In the genomic region with DNA sequence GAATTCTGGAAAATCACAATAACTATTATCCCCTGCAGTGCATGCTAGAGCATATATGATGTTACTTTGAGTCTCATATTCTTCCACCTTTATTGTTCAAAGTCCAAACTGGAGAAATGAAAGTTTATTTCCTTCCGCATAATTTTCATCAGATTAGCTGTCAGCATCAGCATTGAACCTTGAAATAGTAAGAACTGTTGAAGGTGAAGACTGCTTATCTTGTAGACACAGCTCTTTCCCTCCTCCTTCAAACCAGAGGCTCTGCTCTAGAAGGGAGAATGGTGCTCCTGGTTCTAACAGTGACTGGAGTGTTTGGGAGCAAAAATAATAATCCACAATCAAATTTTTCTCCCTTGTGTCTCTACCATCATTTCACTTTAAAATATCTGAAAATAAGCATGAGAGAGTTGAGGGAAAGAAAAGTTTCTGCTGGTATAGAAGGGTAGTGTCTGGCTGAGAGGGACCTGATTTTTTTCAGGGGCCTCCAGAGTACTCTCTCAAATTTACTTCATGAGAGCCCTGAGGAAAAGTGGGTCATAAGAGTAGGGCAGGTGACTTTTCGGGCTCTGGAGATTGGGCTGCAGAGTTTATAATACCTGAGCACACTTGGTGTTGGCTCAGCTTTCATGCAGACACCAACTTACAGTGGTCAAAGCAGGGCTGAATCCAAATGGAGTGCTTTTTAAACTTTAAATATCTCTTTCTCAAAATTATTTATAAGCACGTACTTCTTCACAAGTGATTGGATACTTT, we compare ENCODE assay signal across 1 cellular context.
TF ChIP-seq lines count a peak whose summit lies in the region.

No MANE protein-coding gene starts in this region.

TF ChIP-seq in K562, 482 proteins besides CTCF, POLR2A, EP300 and RAD21 (continued from another document and continues in another):
- TF ChIP-seq, protein P1, sequence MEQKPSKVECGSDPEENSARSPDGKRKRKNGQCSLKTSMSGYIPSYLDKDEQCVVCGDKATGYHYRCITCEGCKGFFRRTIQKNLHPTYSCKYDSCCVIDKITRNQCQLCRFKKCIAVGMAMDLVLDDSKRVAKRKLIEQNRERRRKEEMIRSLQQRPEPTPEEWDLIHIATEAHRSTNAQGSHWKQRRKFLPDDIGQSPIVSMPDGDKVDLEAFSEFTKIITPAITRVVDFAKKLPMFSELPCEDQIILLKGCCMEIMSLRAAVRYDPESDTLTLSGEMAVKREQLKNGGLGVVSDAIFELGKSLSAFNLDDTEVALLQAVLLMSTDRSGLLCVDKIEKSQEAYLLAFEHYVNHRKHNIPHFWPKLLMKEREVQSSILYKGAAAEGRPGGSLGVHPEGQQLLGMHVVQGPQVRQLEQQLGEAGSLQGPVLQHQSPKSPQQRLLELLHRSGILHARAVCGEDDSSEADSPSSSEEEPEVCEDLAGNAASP (IDR thresholded peaks at IDR 0.05): no peak
- peak; percentile 71 for TF ChIP-seq NCOA1 (IDR thresholded peaks at IDR 0.05; ENCODE audit: low read depth)
- TF ChIP-seq, protein P2, sequence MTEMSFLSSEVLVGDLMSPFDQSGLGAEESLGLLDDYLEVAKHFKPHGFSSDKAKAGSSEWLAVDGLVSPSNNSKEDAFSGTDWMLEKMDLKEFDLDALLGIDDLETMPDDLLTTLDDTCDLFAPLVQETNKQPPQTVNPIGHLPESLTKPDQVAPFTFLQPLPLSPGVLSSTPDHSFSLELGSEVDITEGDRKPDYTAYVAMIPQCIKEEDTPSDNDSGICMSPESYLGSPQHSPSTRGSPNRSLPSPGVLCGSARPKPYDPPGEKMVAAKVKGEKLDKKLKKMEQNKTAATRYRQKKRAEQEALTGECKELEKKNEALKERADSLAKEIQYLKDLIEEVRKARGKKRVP (CRISPR knock-in tag; IDR thresholded peaks at IDR 0.05): no peak
- TF ChIP-seq BDP1 (IDR thresholded peaks at IDR 0.05; ENCODE audit: insufficient read depth, insufficient read length): no peak
- TF ChIP-seq, protein P3, sequence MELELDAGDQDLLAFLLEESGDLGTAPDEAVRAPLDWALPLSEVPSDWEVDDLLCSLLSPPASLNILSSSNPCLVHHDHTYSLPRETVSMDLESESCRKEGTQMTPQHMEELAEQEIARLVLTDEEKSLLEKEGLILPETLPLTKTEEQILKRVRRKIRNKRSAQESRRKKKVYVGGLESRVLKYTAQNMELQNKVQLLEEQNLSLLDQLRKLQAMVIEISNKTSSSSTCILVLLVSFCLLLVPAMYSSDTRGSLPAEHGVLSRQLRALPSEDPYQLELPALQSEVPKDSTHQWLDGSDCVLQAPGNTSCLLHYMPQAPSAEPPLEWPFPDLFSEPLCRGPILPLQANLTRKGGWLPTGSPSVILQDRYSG (tag; conservative IDR thresholded peaks at IDR 0.05; ENCODE audit: low read depth): no peak
- TF ChIP-seq IRF2 (CRISPR knock-in tag; IDR thresholded peaks at IDR 0.05): no peak
- no peak for TF ChIP-seq CHD4 (IDR thresholded peaks at IDR 0.05; ENCODE audit: insufficient read depth, insufficient replicate concordance, low read depth, low read length, poor library complexity, severe bottlenecking)
- TF ChIP-seq PTTG1 (tag; IDR thresholded peaks at IDR 0.05; ENCODE audit: low read depth): no peak
- no peak for TF ChIP-seq HSF4 (CRISPR knock-in tag; IDR thresholded peaks at IDR 0.05; ENCODE audit: borderline replicate concordance)
- TF ChIP-seq TRIM24 (IDR thresholded peaks at IDR 0.05): peak in 1 of 2 experiments; percentile 36; a peak in 1 of 4 replicates
- TF ChIP-seq SMC3 (conservative IDR thresholded peaks at IDR 0.05; ENCODE audit: insufficient read depth, low read depth, low read length): no peak
- no peak for TF ChIP-seq PURB (CRISPR knock-in tag; IDR thresholded peaks at IDR 0.05; ENCODE audit: low read depth)
- TF ChIP-seq SPI1 (IDR thresholded peaks at IDR 0.05; ENCODE audit: borderline replicate concordance, low read depth, low read length): no peak
- no peak for TF ChIP-seq SIRT6 (IDR thresholded peaks at IDR 0.05; ENCODE audit: low read depth, low read length)
- TF ChIP-seq PML (IDR thresholded peaks at IDR 0.05; ENCODE audit: low read length): peak; percentile 83
- 0 out of 2 replicates have a peak, but pooled peaks have one; percentile 23 for TF ChIP-seq NFE2 (IDR thresholded peaks at IDR 0.05; ENCODE audit: low read depth)
- TF ChIP-seq ZNF436 (CRISPR knock-in tag; IDR thresholded peaks at IDR 0.05): no peak
- no peak for TF ChIP-seq CAMTA2 (CRISPR knock-in tag; conservative IDR thresholded peaks at IDR 0.05)
- TF ChIP-seq, protein P4, sequence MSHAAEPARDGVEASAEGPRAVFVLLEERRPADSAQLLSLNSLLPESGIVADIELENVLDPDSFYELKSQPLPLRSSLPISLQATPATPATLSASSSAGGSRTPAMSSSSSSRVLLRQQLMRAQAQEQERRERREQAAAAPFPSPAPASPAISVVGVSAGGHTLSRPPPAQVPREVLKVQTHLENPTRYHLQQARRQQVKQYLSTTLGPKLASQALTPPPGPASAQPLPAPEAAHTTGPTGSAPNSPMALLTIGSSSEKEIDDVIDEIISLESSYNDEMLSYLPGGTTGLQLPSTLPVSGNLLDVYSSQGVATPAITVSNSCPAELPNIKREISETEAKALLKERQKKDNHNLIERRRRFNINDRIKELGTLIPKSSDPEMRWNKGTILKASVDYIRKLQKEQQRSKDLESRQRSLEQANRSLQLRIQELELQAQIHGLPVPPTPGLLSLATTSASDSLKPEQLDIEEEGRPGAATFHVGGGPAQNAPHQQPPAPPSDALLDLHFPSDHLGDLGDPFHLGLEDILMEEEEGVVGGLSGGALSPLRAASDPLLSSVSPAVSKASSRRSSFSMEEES (CRISPR knock-in tag; IDR thresholded peaks at IDR 0.05): no peak
- TF ChIP-seq, protein P5, sequence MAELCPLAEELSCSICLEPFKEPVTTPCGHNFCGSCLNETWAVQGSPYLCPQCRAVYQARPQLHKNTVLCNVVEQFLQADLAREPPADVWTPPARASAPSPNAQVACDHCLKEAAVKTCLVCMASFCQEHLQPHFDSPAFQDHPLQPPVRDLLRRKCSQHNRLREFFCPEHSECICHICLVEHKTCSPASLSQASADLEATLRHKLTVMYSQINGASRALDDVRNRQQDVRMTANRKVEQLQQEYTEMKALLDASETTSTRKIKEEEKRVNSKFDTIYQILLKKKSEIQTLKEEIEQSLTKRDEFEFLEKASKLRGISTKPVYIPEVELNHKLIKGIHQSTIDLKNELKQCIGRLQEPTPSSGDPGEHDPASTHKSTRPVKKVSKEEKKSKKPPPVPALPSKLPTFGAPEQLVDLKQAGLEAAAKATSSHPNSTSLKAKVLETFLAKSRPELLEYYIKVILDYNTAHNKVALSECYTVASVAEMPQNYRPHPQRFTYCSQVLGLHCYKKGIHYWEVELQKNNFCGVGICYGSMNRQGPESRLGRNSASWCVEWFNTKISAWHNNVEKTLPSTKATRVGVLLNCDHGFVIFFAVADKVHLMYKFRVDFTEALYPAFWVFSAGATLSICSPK (IDR thresholded peaks at IDR 0.05; ENCODE audit: borderline replicate concordance): no peak
- peak; percentile 24 for TF ChIP-seq DACH1 (IDR thresholded peaks at IDR 0.05; ENCODE audit: partially characterized antibody)
- TF ChIP-seq FOXA1 (IDR thresholded peaks at IDR 0.05; ENCODE audit: borderline replicate concordance): peak; percentile 86
- TF ChIP-seq, protein P6, sequence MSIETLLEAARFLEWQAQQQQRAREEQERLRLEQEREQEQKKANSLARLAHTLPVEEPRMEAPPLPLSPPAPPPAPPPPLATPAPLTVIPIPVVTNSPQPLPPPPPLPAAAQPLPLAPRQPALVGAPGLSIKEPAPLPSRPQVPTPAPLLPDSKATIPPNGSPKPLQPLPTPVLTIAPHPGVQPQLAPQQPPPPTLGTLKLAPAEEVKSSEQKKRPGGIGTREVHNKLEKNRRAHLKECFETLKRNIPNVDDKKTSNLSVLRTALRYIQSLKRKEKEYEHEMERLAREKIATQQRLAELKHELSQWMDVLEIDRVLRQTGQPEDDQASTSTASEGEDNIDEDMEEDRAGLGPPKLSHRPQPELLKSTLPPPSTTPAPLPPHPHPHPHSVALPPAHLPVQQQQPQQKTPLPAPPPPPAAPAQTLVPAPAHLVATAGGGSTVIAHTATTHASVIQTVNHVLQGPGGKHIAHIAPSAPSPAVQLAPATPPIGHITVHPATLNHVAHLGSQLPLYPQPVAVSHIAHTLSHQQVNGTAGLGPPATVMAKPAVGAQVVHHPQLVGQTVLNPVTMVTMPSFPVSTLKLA (conservative IDR thresholded peaks at IDR 0.05): peak in 1 of 2 experiments; percentile 23; a peak in 1 of 4 replicates
- TF ChIP-seq ATF1 (CRISPR knock-in tag; IDR thresholded peaks at IDR 0.05): no peak
- 0 out of 2 replicates have a peak, but pooled peaks have one; percentile 28 for TF ChIP-seq ATF1 (tag; IDR thresholded peaks at IDR 0.05)
- TF ChIP-seq, protein P7, sequence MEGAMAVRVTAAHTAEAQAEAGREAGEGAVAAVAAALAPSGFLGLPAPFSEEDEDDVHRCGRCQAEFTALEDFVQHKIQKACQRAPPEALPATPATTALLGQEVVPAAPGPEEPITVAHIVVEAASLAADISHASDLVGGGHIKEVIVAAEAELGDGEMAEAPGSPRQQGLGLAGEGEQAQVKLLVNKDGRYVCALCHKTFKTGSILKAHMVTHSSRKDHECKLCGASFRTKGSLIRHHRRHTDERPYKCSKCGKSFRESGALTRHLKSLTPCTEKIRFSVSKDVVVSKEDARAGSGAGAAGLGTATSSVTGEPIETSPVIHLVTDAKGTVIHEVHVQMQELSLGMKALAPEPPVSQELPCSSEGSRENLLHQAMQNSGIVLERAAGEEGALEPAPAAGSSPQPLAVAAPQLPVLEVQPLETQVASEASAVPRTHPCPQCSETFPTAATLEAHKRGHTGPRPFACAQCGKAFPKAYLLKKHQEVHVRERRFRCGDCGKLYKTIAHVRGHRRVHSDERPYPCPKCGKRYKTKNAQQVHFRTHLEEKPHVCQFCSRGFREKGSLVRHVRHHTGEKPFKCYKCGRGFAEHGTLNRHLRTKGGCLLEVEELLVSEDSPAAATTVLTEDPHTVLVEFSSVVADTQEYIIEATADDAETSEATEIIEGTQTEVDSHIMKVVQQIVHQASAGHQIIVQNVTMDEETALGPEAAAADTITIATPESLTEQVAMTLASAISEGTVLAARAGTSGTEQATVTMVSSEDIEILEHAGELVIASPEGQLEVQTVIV (CRISPR knock-in tag; IDR thresholded peaks at IDR 0.05; ENCODE audit: borderline replicate concordance): no peak
- TF ChIP-seq, protein P8, sequence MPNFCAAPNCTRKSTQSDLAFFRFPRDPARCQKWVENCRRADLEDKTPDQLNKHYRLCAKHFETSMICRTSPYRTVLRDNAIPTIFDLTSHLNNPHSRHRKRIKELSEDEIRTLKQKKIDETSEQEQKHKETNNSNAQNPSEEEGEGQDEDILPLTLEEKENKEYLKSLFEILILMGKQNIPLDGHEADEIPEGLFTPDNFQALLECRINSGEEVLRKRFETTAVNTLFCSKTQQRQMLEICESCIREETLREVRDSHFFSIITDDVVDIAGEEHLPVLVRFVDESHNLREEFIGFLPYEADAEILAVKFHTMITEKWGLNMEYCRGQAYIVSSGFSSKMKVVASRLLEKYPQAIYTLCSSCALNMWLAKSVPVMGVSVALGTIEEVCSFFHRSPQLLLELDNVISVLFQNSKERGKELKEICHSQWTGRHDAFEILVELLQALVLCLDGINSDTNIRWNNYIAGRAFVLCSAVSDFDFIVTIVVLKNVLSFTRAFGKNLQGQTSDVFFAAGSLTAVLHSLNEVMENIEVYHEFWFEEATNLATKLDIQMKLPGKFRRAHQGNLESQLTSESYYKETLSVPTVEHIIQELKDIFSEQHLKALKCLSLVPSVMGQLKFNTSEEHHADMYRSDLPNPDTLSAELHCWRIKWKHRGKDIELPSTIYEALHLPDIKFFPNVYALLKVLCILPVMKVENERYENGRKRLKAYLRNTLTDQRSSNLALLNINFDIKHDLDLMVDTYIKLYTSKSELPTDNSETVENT (CRISPR knock-in tag; IDR thresholded peaks at IDR 0.05): no peak
- TF ChIP-seq NR2C1 (IDR thresholded peaks at IDR 0.05): no peak
- TF ChIP-seq NR2C1 (tag; IDR thresholded peaks at IDR 0.05): peak; percentile 74
- no peak for TF ChIP-seq XRCC5 (IDR thresholded peaks at IDR 0.05; ENCODE audit: low read depth, low read length)
- peak; percentile 12; the same call in 1 of the 2 replicates for TF ChIP-seq POLR2H (tag; IDR thresholded peaks at IDR 0.05; ENCODE audit: low read depth)
- TF ChIP-seq FOXJ2 (tag; IDR thresholded peaks at IDR 0.05): no peak
- TF ChIP-seq ZNF79 (CRISPR knock-in tag; IDR thresholded peaks at IDR 0.05; ENCODE audit: low read depth): no peak
- TF ChIP-seq ETS2 (tag; IDR thresholded peaks at IDR 0.05; ENCODE audit: borderline replicate concordance, poor library complexity, severe bottlenecking): no peak
- TF ChIP-seq ZNF3 (CRISPR knock-in tag; IDR thresholded peaks at IDR 0.05): no peak
- TF ChIP-seq ZC3H8 (IDR thresholded peaks at IDR 0.05): no peak
- TF ChIP-seq ZFX (CRISPR knock-in tag; IDR thresholded peaks at IDR 0.05): no peak
